ENCODE assay signal across 4 cellular contexts in the genomic region with DNA sequence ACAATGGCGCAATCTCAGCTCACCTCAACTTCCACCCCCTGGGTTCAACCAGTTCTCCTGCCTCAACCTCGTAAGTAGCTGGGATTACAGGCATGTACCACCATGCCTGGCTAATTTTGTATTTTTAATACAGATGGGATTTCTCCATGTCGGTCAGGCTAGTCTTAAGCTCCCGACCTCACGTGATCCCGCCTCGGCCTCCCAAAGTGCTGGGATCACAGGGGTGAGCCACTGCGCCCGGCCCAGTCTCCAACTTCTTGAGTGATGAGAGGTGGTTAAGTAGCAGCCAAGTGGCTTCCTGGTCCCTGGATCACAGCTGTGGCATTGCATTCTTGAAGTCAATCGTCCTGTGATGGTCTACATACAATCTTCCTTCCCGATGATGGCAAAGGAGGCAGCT.
"Had no signal": no experiment of that assay in that cellular context is flagged by ENCODE, and none has a peak within 500 bp of the region (broad histone marks: within the 10 kb centered on the region; RNA-seq: fewer than 3 reads in every experiment).

No MANE protein-coding gene starts in this region.

- H3K4me3 ChIP-seq: K562 had no signal

- DNase-seq: H9, HCEC 1CT, IMR-90 had no signal

- ATAC-seq: K562 had no signal

- H3K9me3 Mint-ChIP-seq: H9 had no signal

- H3K4me3 Mint-ChIP-seq: H9 had no signal
